Comparison of ENCODE assay signal across 1 cellular context in genomic region chr16:4315185-4316102, GRCh38.
A peak's percentile ranks its signal among the peaks of the same experiment; 100 is the strongest.
TF ChIP-seq lines count a peak whose summit lies in the region.

GLIS2 (plus strand) TSS chr16:4316067; CDS start chr16:4332281, 16,214 bp downstream.

TF ChIP-seq in K562, 482 proteins besides CTCF, POLR2A, EP300 and RAD21 (continued from another document):
- TF ChIP-seq RREB1 (CRISPR knock-in tag; IDR thresholded peaks at IDR 0.05) (no peak), ZBTB7A (IDR thresholded peaks at IDR 0.05; ENCODE audit: borderline replicate concordance, control insufficient read depth, low read depth, low read length) (peak; percentile 73; the same call in 1 of the 2 replicates), NR2C2 (CRISPR knock-in tag; IDR thresholded peaks at IDR 0.05) (no peak), NR2C2 (tag; IDR thresholded peaks at IDR 0.05) (0 out of 2 replicates have a peak, but pooled peaks have one; percentile 10), ZNF263 (CRISPR knock-in tag; IDR thresholded peaks at IDR 0.05; ENCODE audit: borderline replicate concordance) (peak; percentile 96), KAT7 (CRISPR knock-in tag; IDR thresholded peaks at IDR 0.05; ENCODE audit: borderline replicate concordance) (no peak), PHF8 (IDR thresholded peaks at IDR 0.05; ENCODE audit: borderline replicate concordance, low read length) (peak; percentile 34; the same call in 1 of the 2 replicates), MAZ (CRISPR knock-in tag; conservative IDR thresholded peaks at IDR 0.05 in 1 of 2, IDR thresholded peaks at IDR 0.05 in 1 of 2) (peak; percentile 60 to 86), E2F6 (IDR thresholded peaks at IDR 0.05; ENCODE audit: borderline replicate concordance in 1 of 2, extremely low read depth in 1 of 2, insufficient read depth in 1 of 2, insufficient read length in 1 of 2, low read depth in 1 of 2, low read length in 1 of 2, poor library complexity in 1 of 2, severe bottlenecking in 1 of 2) (peak in 1 of 2 experiments; percentile 7), SMAD4 (CRISPR knock-in tag; conservative IDR thresholded peaks at IDR 0.05) (0 out of 2 replicates have a peak, but pooled peaks have one; percentile 44), VEZF1 (CRISPR knock-in tag; IDR thresholded peaks at IDR 0.05) (peak; percentile 97), POLR2G (IDR thresholded peaks at IDR 0.05; ENCODE audit: low read depth, low read length) (peak; percentile 62), CXXC5 (CRISPR knock-in tag; IDR thresholded peaks at IDR 0.05) (peak; percentile 58), NRF1 (conservative IDR thresholded peaks at IDR 0.05 in 1 of 2, IDR thresholded peaks at IDR 0.05 in 1 of 2) (peak; percentile 3 to 43; a peak in 2 of 4 replicates), RB1 (IDR thresholded peaks at IDR 0.05; ENCODE audit: low read depth) (peak; percentile 38; the same call in 1 of the 2 replicates), NELFE (IDR thresholded peaks at IDR 0.05; ENCODE audit: insufficient read depth, insufficient read length) (no peak), ZNF740 (CRISPR knock-in tag; IDR thresholded peaks at IDR 0.05) (peak; percentile 59), ZNF740 (tag; IDR thresholded peaks at IDR 0.05) (peak in 1 of 2 experiments; percentile 78; a peak in 2 of 4 replicates), HMGN3 (IDR thresholded peaks at IDR 0.05; ENCODE audit: borderline replicate concordance, extremely low read depth, insufficient read length, low read depth, low read length) (peak; percentile 65), HDAC1 (IDR thresholded peaks at IDR 0.05) (0 out of 4 replicates have a peak, but pooled peaks of 1 of the 2 experiments have one; percentile 23), GATA2 (CRISPR knock-in tag; IDR thresholded peaks at IDR 0.05) (no peak), UBTF (IDR thresholded peaks at IDR 0.05; ENCODE audit: borderline replicate concordance in 1 of 2, low read depth in 2 of 2, low read length in 2 of 2) (peak in 1 of 2 experiments; percentile 6; a peak in 1 of 4 replicates), RBFOX2 (IDR thresholded peaks at IDR 0.05; ENCODE audit: low read depth, low read length) (peak; percentile 41), FIP1L1 (IDR thresholded peaks at IDR 0.05; ENCODE audit: low read depth, low read length, poor library complexity, severe bottlenecking) (peak; percentile 29), TCF7L2 (IDR thresholded peaks at IDR 0.05; ENCODE audit: low read depth, low read length) (no peak), ZFX (CRISPR knock-in tag; IDR thresholded peaks at IDR 0.05) (peak; percentile 29; the same call in 1 of the 2 replicates), KDM1A (IDR thresholded peaks at IDR 0.05) (peak; percentile 53 to 72), GABPA (tag; conservative IDR thresholded peaks at IDR 0.05; ENCODE audit: low read depth) (0 out of 2 replicates have a peak, but pooled peaks have one; percentile 23), PHF21A (IDR thresholded peaks at IDR 0.05; ENCODE audit: borderline replicate concordance, low read depth) (peak; percentile 78; the same call in 1 of the 2 replicates), CTBP1 (IDR thresholded peaks at IDR 0.05; ENCODE audit: borderline replicate concordance) (peak; percentile 26; the same call in 1 of the 2 replicates), ESRRA (IDR thresholded peaks at IDR 0.05; ENCODE audit: borderline replicate concordance, low read depth) (peak; percentile 89)
